Comparison of ENCODE assay signal across 8 cellular contexts in the genomic region with DNA sequence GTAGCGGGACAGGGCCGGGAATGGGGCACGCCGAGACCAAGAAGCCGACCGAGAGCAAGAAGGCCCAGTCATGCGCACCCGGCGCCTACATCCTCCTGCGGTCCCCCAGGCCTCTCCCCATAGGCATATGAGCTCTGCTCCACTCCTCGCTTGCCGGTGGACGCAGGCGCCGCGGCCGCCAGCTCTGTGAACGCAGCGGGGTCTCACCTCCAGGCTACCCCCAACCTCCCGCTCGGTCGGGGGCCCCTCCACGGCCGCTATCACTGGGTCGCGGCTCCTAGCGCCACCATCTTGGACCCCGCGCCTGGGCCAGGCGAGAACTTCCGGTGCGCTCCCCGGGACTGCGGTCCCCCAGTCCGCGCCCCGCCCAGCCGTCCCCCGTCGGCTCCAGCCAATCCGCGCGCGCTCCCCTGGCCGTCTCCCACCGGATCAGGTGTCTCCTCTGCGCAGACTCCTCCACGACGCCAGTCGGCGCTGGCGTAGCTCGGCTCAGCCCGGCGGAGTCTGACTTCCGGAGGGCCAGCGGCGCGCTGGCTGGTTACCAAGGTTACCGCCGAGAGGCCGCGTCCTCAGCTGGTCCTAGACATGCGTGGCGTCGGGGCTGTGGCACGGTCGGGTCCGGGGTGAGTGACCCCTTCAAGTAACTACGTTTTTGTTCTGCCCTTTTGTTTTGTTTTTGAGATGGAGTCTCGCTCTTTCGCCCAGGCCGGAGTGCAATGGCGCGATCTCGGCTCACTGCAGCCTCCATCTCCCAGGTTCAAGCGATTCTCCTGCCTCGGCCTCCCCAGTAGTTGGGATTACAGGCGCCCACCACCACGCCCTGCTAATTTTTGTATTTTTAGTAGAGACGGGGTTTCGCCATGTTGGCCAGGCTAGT. TPM values are rescaled to one million over a fixed set of nuclear protein-coding genes. Genes with fewer than 3 reads are reported as not detected.
DNase-seq lines count a peak whose midpoint lies in the region; ATAC-seq and TF ChIP-seq lines count a peak whose summit lies in the region.

A gene (minus strand): TSS at position 328 of the 877 bp plus-strand sequence. CDS start 7,612 bp downstream, outside the sequence.

- intact Hi-C loops in heart left ventricle (cut with DNase I) (loop anchor here in 1 of 10 donors (2.0 to 10.0 kb wide), 2 partner anchors 79 to 93 kb away; a partner anchor contains a TSS), transverse colon (cut with DNase I; ENCODE audit: low total_unique reads) (no loop called here)

- H3K9me3 ChIP-seq in adipocyte (ENCODE audit: control insufficient read depth, low read length) (peaks cover 25% of the 10 kb centered on the region), heart left ventricle (peaks cover 0 to 35% (median 15%) of the 10 kb centered on the region in 12 donors), transverse colon (peaks cover 9 to 21% of the 10 kb centered on the region in 2 donors)

- DNase-seq in NCI-H1417 (lab: John Stamatoyannopoulos, UW) (peak; percentile 92 to 94 (median 93)), SW 1271 (lab: John Stamatoyannopoulos, UW) (peak; percentile 74 to 86), adipocyte (ENCODE audit: low read depth) (peak; percentile 99), heart left ventricle (peak; percentile 96 to 99 (median 98)), pons (ENCODE audit: low spot score) (peak; percentile 88), transverse colon (peak; percentile 96)

- peaks cover 11% of the 10 kb centered on the region for H3K36me3 ChIP-seq in adipocyte (ENCODE audit: control insufficient read depth, insufficient read depth, low read length, severe bottlenecking)
- peaks cover 0 to 32% (median 2%) of the 10 kb centered on the region in 9 donors for H3K36me3 ChIP-seq in heart left ventricle
- peaks cover 0 to 6% (median 3%) of the 10 kb centered on the region in 4 donors for H3K36me3 ChIP-seq in transverse colon

- 2 to 11% (median 3%) methylated on average over 30 to 82 of the region's 82 CpGs for WGBS in heart left ventricle, 4 donors
- 5 to 6% methylated on average over 3 to 62 of the region's 82 CpGs for WGBS in transverse colon (ENCODE audit: low coverage in 1 of 2), 2 donors

- TF ChIP-seq EP300 in transverse colon (IDR thresholded peaks at IDR 0.05; ENCODE audit: low read depth) = no peak

- H3K4me1 ChIP-seq in adipocyte (ENCODE audit: control insufficient read depth, insufficient read depth, low read length) (peaks cover 14% of the 10 kb centered on the region), heart left ventricle (peaks cover 0 to 24% (median 15%) of the 10 kb centered on the region in 12 donors), transverse colon (peaks cover 0 to 20% (median 7%) of the 10 kb centered on the region in 4 donors)

- in situ Hi-C loops in transverse colon (cut with MboI; ENCODE audit: low pct_ligation_motif_present in 1 of 4, low pct_unique_long_range_greater_than_20kb in 1 of 4, low sequenced_read_pairs in 3 of 4) = no loop called here

- TF ChIP-seq CTCF in GM12873 (IDR thresholded peaks at IDR 0.05; ENCODE audit: insufficient read depth, low read depth, low read length, missing control alignments) = peak; percentile 77
- TF ChIP-seq CTCF in heart left ventricle (IDR thresholded peaks at IDR 0.05) = peak; percentile 51 to 96 (median 71)
- peak; percentile 64 to 86 (median 74) for TF ChIP-seq CTCF in transverse colon (IDR thresholded peaks at IDR 0.05)

- peak; percentile 30 to 73 for TF ChIP-seq POLR2A in heart left ventricle (IDR thresholded peaks at IDR 0.05)
- peak; percentile 69 for TF ChIP-seq POLR2A in transverse colon (IDR thresholded peaks at IDR 0.05)

- H3K27me3 ChIP-seq in adipocyte (replicated peaks; ENCODE audit: control insufficient read depth, insufficient read depth, low read length) (no peaks in the 10 kb centered on the region), heart left ventricle (no peaks in the 10 kb centered on the region), transverse colon (no peaks in the 10 kb centered on the region)

- H3K4me3 ChIP-seq in adipocyte (ENCODE audit: low read length) (peak within 1 kb of the TSS; percentile 97), heart left ventricle (peak within 1 kb of the TSS; percentile 65 to 100 (median 87)), transverse colon (peak within 1 kb of the TSS; percentile 66 to 86 (median 74))

- ATAC-seq in HG02759 (IDR thresholded peaks at IDR 0.05; ENCODE audit: unreplicated experiment) (peak; percentile 96), heart left ventricle (peak; percentile 98 to 100 (median 100))

- H3K9ac ChIP-seq in adipocyte (ENCODE audit: low read length) = peak within 1 kb of the TSS; percentile 87

- H3K27ac ChIP-seq in heart left ventricle (peak within 1 kb of the TSS; percentile 46 to 90 (median 82)), transverse colon (peak within 1 kb of the TSS; percentile 77 to 83 (median 80))

RNA-seq across cellular contexts. Expression of the gene that starts here (rescaled TPM):
- total RNA-seq in heart left ventricle (1 to 10 TPM; 3.5 to 9.3 (median 7.2) TPM), transverse colon (10 to 100 TPM in 1 of 4 donors, 1 to 10 TPM in 3; 1.5 to 17.0 (median 4.5) TPM)
- 1 to 10 TPM; 3.2 to 3.3 TPM for polyA plus RNA-seq in heart left ventricle

Comparison
In these comparisons a context has a peak if more than half of its experiments do, and no peak if none do; other contexts are left out.
1. Peak in every context shown above with its lines: DNase-seq, ATAC-seq, H3K4me3 ChIP-seq and H3K27ac ChIP-seq.